Comparison of ENCODE assay signal across 7 cellular contexts in genomic region chr1:92298213-92298572, GRCh38. TPM values are rescaled to one million over a fixed set of nuclear protein-coding genes. Genes with fewer than 3 reads are reported as not detected.
DNase-seq lines count a peak whose midpoint lies in the region; ATAC-seq and TF ChIP-seq lines count a peak whose summit lies in the region.

No MANE protein-coding gene starts in this region.

- ATAC-seq in SK-N-SH treated with all-trans-retinoic acid at 6 μM for 48 hours = peak; percentile 6; the same call in 2 of the 3 replicates
- no peak for ATAC-seq in gastroesophageal sphincter
- no peak for ATAC-seq in HG02759 (IDR thresholded peaks at IDR 0.05; ENCODE audit: unreplicated experiment)

- H3K27me3 Mint-ChIP-seq in HFFc6 (ENCODE audit: insufficient read depth) = no peaks in the 10 kb centered on the region

- peak overlapping the region; percentile 98 for H3K4me3 Mint-ChIP-seq in HFFc6

- H3K4me1 ChIP-seq in gastroesophageal sphincter = peaks cover 0 to 54% (median 0%) of the 10 kb centered on the region in 3 donors

- no peaks in the 10 kb centered on the region for H3K27me3 ChIP-seq in gastroesophageal sphincter

- H3K27ac Mint-ChIP-seq in HFFc6 = peak overlapping the region; percentile 98

- TF ChIP-seq CTCF in HFFc6 (IDR thresholded peaks at IDR 0.05) (no peak), gastroesophageal sphincter (IDR thresholded peaks at IDR 0.05) (no peak)

- peaks cover 0 to 14% of the 10 kb centered on the region in 2 donors for H3K36me3 ChIP-seq in gastroesophageal sphincter

- 4 to 10% methylated on average over 3 of the region's 3 CpGs for WGBS in gastroesophageal sphincter (ENCODE audit: low coverage in 1 of 2), 2 donors

- TF ChIP-seq POLR2A in gastroesophageal sphincter (IDR thresholded peaks at IDR 0.05) = no peak

- H3K27ac ChIP-seq in gastroesophageal sphincter = peak overlapping the region; percentile 67 to 96 (median 94)
- peak overlapping the region in 20 of 21 experiments; percentile 79 to 99 (median 94) for H3K27ac ChIP-seq in skin epidermis

- peaks cover 14% of the 10 kb centered on the region for H3K36me3 Mint-ChIP-seq in HFFc6 (ENCODE audit: low read depth)

- no peaks in the 10 kb centered on the region for H3K9me3 Mint-ChIP-seq in HFFc6

- TF ChIP-seq EP300 in gastroesophageal sphincter (IDR thresholded peaks at IDR 0.05) = no peak

- H3K9me3 ChIP-seq in gastroesophageal sphincter = no peaks in the 10 kb centered on the region

- H3K4me1 Mint-ChIP-seq in HFFc6 (ENCODE audit: low read depth) = peaks cover 37% of the 10 kb centered on the region

- DNase-seq in HFFc6 = no peak
- no peak for DNase-seq in AG20443 (ENCODE audit: low spot score)
- DNase-seq in hippocampal formation (lab: John Stamatoyannopoulos, UW) = no peak

- H3K4me3 ChIP-seq in gastroesophageal sphincter (peak overlapping the region; percentile 76 to 85), skin epidermis (peak overlapping the region; percentile 49 to 97 (median 84))

TF ChIP-seq in SK-N-SH treated with all-trans-retinoic acid at 6 μM for 48 hours, 23 proteins besides CTCF, POLR2A, EP300 and RAD21:
- no peak for TF ChIP-seq ZNF565 (CRISPR knock-in tag; conservative IDR thresholded peaks at IDR 0.05; ENCODE audit: low read depth)
- no peak for TF ChIP-seq RARB (CRISPR knock-in tag; IDR thresholded peaks at IDR 0.05)
- no peak for TF ChIP-seq PPARA (CRISPR knock-in tag; IDR thresholded peaks at IDR 0.05; ENCODE audit: borderline replicate concordance)
- TF ChIP-seq ZFP30 (CRISPR knock-in tag; IDR thresholded peaks at IDR 0.05) = no peak
- TF ChIP-seq BACH2 (CRISPR knock-in tag; IDR thresholded peaks at IDR 0.05; ENCODE audit: borderline replicate concordance) = no peak
- TF ChIP-seq TSHZ2 (CRISPR knock-in tag; IDR thresholded peaks at IDR 0.05) = no peak
- TF ChIP-seq CSRNP3 (CRISPR knock-in tag; IDR thresholded peaks at IDR 0.05) = no peak
- TF ChIP-seq ZNF70 (CRISPR knock-in tag; IDR thresholded peaks at IDR 0.05) = no peak
- TF ChIP-seq ZFP3 (CRISPR knock-in tag; IDR thresholded peaks at IDR 0.05) = no peak
- TF ChIP-seq ARNTL (CRISPR knock-in tag; IDR thresholded peaks at IDR 0.05; ENCODE audit: borderline replicate concordance, low read depth) = no peak; the same call in 1 of the 2 replicates
- no peak for TF ChIP-seq SNAI2 (CRISPR knock-in tag; IDR thresholded peaks at IDR 0.05)
- TF ChIP-seq CSDC2 (CRISPR knock-in tag; IDR thresholded peaks at IDR 0.05) = no peak
- TF ChIP-seq PATZ1 (CRISPR knock-in tag; IDR thresholded peaks at IDR 0.05; ENCODE audit: borderline replicate concordance) = no peak
- no peak for TF ChIP-seq ESRRG (CRISPR knock-in tag; IDR thresholded peaks at IDR 0.05)

RNA-seq across cellular contexts. Expression of gene GLMN, which starts 0.6 kb away (rescaled TPM):
- total RNA-seq in HFFc6 (2021; fragmentation: NEBNext Ultra II Directional; extraction: Animal tissue kit (Norgen Biotek cat#: 25700)) = 1 to 10 TPM; 6.6 to 8.4 (median 7.3) TPM
- 10 to 100 TPM in 2 of 4 donors, 1 to 10 TPM in 2; 5.1 to 19.1 (median 11.5) TPM for total RNA-seq in gastroesophageal sphincter

RNA-seq across cellular contexts. Expression of gene RPAP2, which starts 0.7 kb away (rescaled TPM):
- total RNA-seq in HFFc6 (2021; fragmentation: NEBNext Ultra II Directional; extraction: Animal tissue kit (Norgen Biotek cat#: 25700)) = 10 to 100 TPM; 18.4 to 24.8 (median 21.0) TPM
- total RNA-seq in gastroesophageal sphincter = 10 to 100 TPM; 16.8 to 31.8 (median 18.8) TPM
